In genomic region chr4:140049024-140049923, GRCh38 we compare ENCODE assay signal across 8 cellular contexts.
DNase-seq lines count a peak whose midpoint lies in the region; ATAC-seq, FAIRE-seq and TF ChIP-seq lines count a peak whose summit lies in the region.

No MANE protein-coding gene starts in this region.

- no peaks in the 10 kb centered on the region for H3K9me1 ChIP-seq in endothelial cell of umbilical vein (replicated peaks; ENCODE audit: control insufficient read depth, extremely low read depth, insufficient read depth, low read length)

- POLR2A ChIA-PET in endothelial cell of umbilical vein (lab: Charles Lee): interaction anchor here (0.9 kb wide), 1 partner anchor 12 kb away, joined by 3 read pairs; no protein-coding TSS in a partner anchor

- peak overlapping the region; percentile 76 for H2BK120ac ChIP-seq in mesendoderm (ENCODE audit: low read depth, low read length)

- peak overlapping the region; percentile 90 for H3K56ac ChIP-seq in mesendoderm (ENCODE audit: low read length)

- H3K9me3 ChIP-seq in endothelial cell of umbilical vein (replicated peaks; ENCODE audit: control insufficient read depth, insufficient read depth, low read length): no peaks in the 10 kb centered on the region

- no peaks in the 10 kb centered on the region for H3K36me3 ChIP-seq in endothelial cell of umbilical vein (ENCODE audit: control insufficient read depth in 2 of 2, extremely low read depth in 1 of 2, insufficient read depth in 2 of 2, low read length in 2 of 2)
- no peaks in the 10 kb centered on the region for H3K36me3 ChIP-seq in mesendoderm (ENCODE audit: control insufficient read depth, insufficient read depth, low read length)

- dilution Hi-C loops in endothelial cell of umbilical vein (cut with MboI; ENCODE audit: extremely low pct_ligation_motif_present, low sequenced_read_pairs): no loop called here

- H3K4me1 ChIP-seq in endothelial cell of umbilical vein (ENCODE audit: control insufficient read depth, extremely low read depth, insufficient read depth, low read length): peaks cover 49% of the 10 kb centered on the region
- H3K4me1 ChIP-seq in mesendoderm (ENCODE audit: control insufficient read depth, low read depth, low read length): peaks cover 32% of the 10 kb centered on the region

- no peak overlapping the region for H3K4ac ChIP-seq in mesendoderm (ENCODE audit: low read depth, low read length)

- no peaks in the 10 kb centered on the region for H3K9me3 Mint-ChIP-seq in stimulated activated naive CD8-positive, alpha-beta T cell treated with anti-CD3 and anti-CD28 coated beads, Interleukin-15, Interleukin-2, amounts not matched to agents 100 ng/mL and 50 ng/mL, for 24 hours

- H3K9ac ChIP-seq in endothelial cell of umbilical vein (replicated peaks; ENCODE audit: extremely low read depth, insufficient read depth, low read length) (peak overlapping the region; percentile 80), mesendoderm (ENCODE audit: low read length) (peak overlapping the region; percentile 72)

- peak overlapping the region; percentile 54 for H2AFZ ChIP-seq in endothelial cell of umbilical vein (ENCODE audit: low read depth, low read length)

- ATAC-seq in HG02938 (IDR thresholded peaks at IDR 0.05; ENCODE audit: unreplicated experiment): peak; percentile 36
- no peak for ATAC-seq in HG02970 (IDR thresholded peaks at IDR 0.05; ENCODE audit: low FRiP score, unreplicated experiment)

- H3K79me2 ChIP-seq in endothelial cell of umbilical vein (ENCODE audit: control insufficient read depth, insufficient read depth, low read length): peaks cover 2% of the 10 kb centered on the region
- no peaks in the 10 kb centered on the region for H3K79me2 ChIP-seq in mesendoderm (ENCODE audit: control insufficient read depth, insufficient read depth, low read length)

- H3K4me3 ChIP-seq in endothelial cell of umbilical vein (replicated peaks in 1 of 3; ENCODE audit: insufficient read depth in 1 of 3, low read depth in 1 of 3, low read length in 3 of 3) (peak overlapping the region; percentile 0 to 24 (median 5)), mesendoderm (ENCODE audit: low read length) (no peak overlapping the region)

- no peaks in the 10 kb centered on the region for H4K20me1 ChIP-seq in endothelial cell of umbilical vein (replicated peaks; ENCODE audit: control insufficient read depth, extremely low read depth, insufficient read depth, low read length)

- H3K27me3 Mint-ChIP-seq in stimulated activated naive CD8-positive, alpha-beta T cell treated with anti-CD3 and anti-CD28 coated beads, Interleukin-15, Interleukin-2, amounts not matched to agents 100 ng/mL and 50 ng/mL, for 24 hours: peaks cover 3% of the 10 kb centered on the region

- H4K8ac ChIP-seq in mesendoderm (ENCODE audit: low read depth, low read length): no peak overlapping the region

- H3K27ac ChIP-seq in endothelial cell of umbilical vein (ENCODE audit: insufficient read depth, low read depth, low read length): peak overlapping the region; percentile 80
- peak overlapping the region; percentile 91 for H3K27ac ChIP-seq in mesendoderm (ENCODE audit: low read depth, low read length)

- peak overlapping the region; percentile 73 for H2BK5ac ChIP-seq in mesendoderm (ENCODE audit: low read length)

- BruUV-seq in endothelial cell of umbilical vein (replicated peaks; lab: Mats Ljungman, UMichigan): TSS peak; percentile 82

- TF ChIP-seq POLR2A in endothelial cell of umbilical vein (IDR thresholded peaks at IDR 0.05; ENCODE audit: low read depth, low read length): peak; percentile 32

- peak overlapping the region; percentile 80 for H3K27ac Mint-ChIP-seq in stimulated activated naive CD8-positive, alpha-beta T cell treated with anti-CD3 and anti-CD28 coated beads, Interleukin-15, Interleukin-2, amounts not matched to agents 100 ng/mL and 50 ng/mL, for 24 hours

- no peak overlapping the region for H3K23ac ChIP-seq in mesendoderm (ENCODE audit: low read length)

- H4K5ac ChIP-seq in mesendoderm (ENCODE audit: low read length): peak overlapping the region; percentile 77

- peaks cover 3% of the 10 kb centered on the region for H3K79me1 ChIP-seq in mesendoderm (ENCODE audit: low read length)

- no peaks in the 10 kb centered on the region for H3K27me3 ChIP-seq in endothelial cell of umbilical vein (ENCODE audit: control insufficient read depth in 2 of 2, insufficient read depth in 2 of 2, low read length in 2 of 2)
- no peaks in the 10 kb centered on the region for H3K27me3 ChIP-seq in mesendoderm (ENCODE audit: insufficient read depth, low read length, poor library complexity)

- no peak for TF ChIP-seq CTCF in endothelial cell of umbilical vein (IDR thresholded peaks at IDR 0.05; ENCODE audit: extremely low read depth in 1 of 2, insufficient read depth in 1 of 2, low read depth in 1 of 2, low read length in 2 of 2)

- DNase-seq in COR-L47 (lab: John Stamatoyannopoulos, UW) (peak; percentile 94), NCI-H510A (lab: John Stamatoyannopoulos, UW) (peak; percentile 76), endothelial cell of umbilical vein (ENCODE audit: low read depth, low spot score) (peak; percentile 85), mesendoderm (peak; percentile 99)
- DNase-seq in activated CD8-positive, alpha-beta memory T cell treated with anti-CD3 and anti-CD28 coated beads for 24 hours: peak; percentile 66

- H3K36me3 Mint-ChIP-seq in stimulated activated naive CD8-positive, alpha-beta T cell treated with anti-CD3 and anti-CD28 coated beads, Interleukin-15, Interleukin-2, amounts not matched to agents 100 ng/mL and 50 ng/mL, for 24 hours (ENCODE audit: low read depth): no peaks in the 10 kb centered on the region

- peak overlapping the region; percentile 82 for H3K18ac ChIP-seq in mesendoderm (ENCODE audit: low read length)

- CTCF ChIA-PET in endothelial cell of umbilical vein (lab: Charles Lee): interaction anchor here (0.7 to 2.2 kb wide), 23 partner anchors 10 to 392 kb away, joined by 3 to 17 read pairs (median 5); no protein-coding TSS in a partner anchor

- peak overlapping the region; percentile 98 for H2BK15ac ChIP-seq in mesendoderm (replicated peaks; ENCODE audit: low read depth)

- WGBS in mesendoderm (ENCODE audit: extremely low coverage, insufficient coverage, low lambda C conversion rate): no CpG with 5 or more reads among the region's 14 CpGs

- H3K4me1 Mint-ChIP-seq in stimulated activated naive CD8-positive, alpha-beta T cell treated with anti-CD3 and anti-CD28 coated beads, Interleukin-15, Interleukin-2, amounts not matched to agents 100 ng/mL and 50 ng/mL, for 24 hours (ENCODE audit: low read depth): peaks cover 58% of the 10 kb centered on the region

- intact Hi-C loops in endothelial cell of umbilical vein (cut with micrococcal nuclease): loop anchor here (1.0 to 5.0 kb wide), 4 partner anchors 12 to 157 kb away; no protein-coding TSS in a partner anchor

- H2AK5ac ChIP-seq in mesendoderm (ENCODE audit: low read length): no peak overlapping the region

- peak overlapping the region; percentile 83 for H3K4me3 Mint-ChIP-seq in stimulated activated naive CD8-positive, alpha-beta T cell treated with anti-CD3 and anti-CD28 coated beads, Interleukin-15, Interleukin-2, amounts not matched to agents 100 ng/mL and 50 ng/mL, for 24 hours

- H3K4me2 ChIP-seq in endothelial cell of umbilical vein (ENCODE audit: insufficient read depth, low read length) (peak overlapping the region; percentile 88), mesendoderm (ENCODE audit: low read length) (peak overlapping the region; percentile 35)

- FAIRE-seq in endothelial cell of umbilical vein (lab: Jason Lieb, UNC): no peak

TF ChIP-seq in endothelial cell of umbilical vein, 7 proteins besides CTCF, POLR2A, EP300 and RAD21:
- TF ChIP-seq MYC (IDR thresholded peaks at IDR 0.05; ENCODE audit: low read depth, low read length): peak; percentile 14
- TF ChIP-seq JUN (IDR thresholded peaks at IDR 0.05; ENCODE audit: borderline replicate concordance, insufficient read depth, insufficient read length, low read depth): no peak
- TF ChIP-seq GATA2 (IDR thresholded peaks at IDR 0.05; ENCODE audit: insufficient read depth, insufficient read length, low read depth, low read length): peak; percentile 13
